In genomic region chr3:23442598-23443383, GRCh38 we compare ENCODE assay signal across 9 cellular contexts.
DNase-seq lines count a peak whose midpoint lies in the region; ATAC-seq and TF ChIP-seq lines count a peak whose summit lies in the region.
"Had no signal": no experiment of that assay in that cellular context is flagged by ENCODE, and none has a peak within 500 bp of the region (broad histone marks: within the 10 kb centered on the region; RNA-seq: fewer than 3 reads in every experiment).

No MANE protein-coding gene starts in this region.

- no peaks in the 10 kb centered on the region for H3K27me3 Mint-ChIP-seq in activated T-helper 17 cell treated with anti-CD3 and anti-CD28 coated beads, Interleukin-2, amount 50 U/mL, for 72 hours
- no peaks in the 10 kb centered on the region for H3K27me3 Mint-ChIP-seq in glutamatergic neuron (ENCODE audit: unreplicated experiment)

- ATAC-seq in HG03469 (IDR thresholded peaks at IDR 0.05; ENCODE audit: unreplicated experiment) (peak; percentile 55), upper lobe of right lung (peak; percentile 74)
- ATAC-seq in activated T-helper 17 cell treated with anti-CD3 and anti-CD28 coated beads, Interleukin-2, amount 50 U/mL, for 72 hours (replicated peaks) = peak; percentile 62

- DNase-seq in stimulated activated CD4-positive, alpha-beta T cell treated with anti-CD3 and anti-CD28 coated beads, Interleukin-15, amount 100 ng/mL, for 24 hours = peak; percentile 27
- DNase-seq in stimulated activated CD4-positive, alpha-beta T cell treated with anti-CD3 and anti-CD28 coated beads, Interleukin-12 subunit alpha, Interleukin-12 subunit beta, amount 100 ng/mL, for 4 hours = no peak
- DNase-seq in upper lobe of right lung = no peak
- DNase-seq in glutamatergic neuron = no peak
- no peak for DNase-seq in thyroid gland
- no peak for DNase-seq in activated CD8-positive, alpha-beta memory T cell treated with anti-CD3 and anti-CD28 coated beads, Interleukin-2, amount 50 U/mL, for 4 hours
- DNase-seq: NK-92 treated with Interleukin-12 subunit alpha and Interleukin-12 subunit beta, amount 100 ng/mL, for 24 hours had no signal

- H3K4me3 ChIP-seq in upper lobe of right lung (no peak overlapping the region), thyroid gland (replicated peaks in 1 of 3) (no peak overlapping the region)

- H3K9me3 Mint-ChIP-seq in activated T-helper 17 cell treated with anti-CD3 and anti-CD28 coated beads, Interleukin-2, amount 50 U/mL, for 72 hours = no peaks in the 10 kb centered on the region
- H3K9me3 Mint-ChIP-seq in glutamatergic neuron (ENCODE audit: unreplicated experiment) = no peaks in the 10 kb centered on the region

- H3K27ac Mint-ChIP-seq in activated T-helper 17 cell treated with anti-CD3 and anti-CD28 coated beads, Interleukin-2, amount 50 U/mL, for 72 hours = no peak overlapping the region
- no peak overlapping the region for H3K27ac Mint-ChIP-seq in glutamatergic neuron (ENCODE audit: unreplicated experiment)

- intact Hi-C loops in upper lobe of right lung (cut with DNase I) (no loop called here), thyroid gland (cut with DNase I) (no loop called here)

- no peak overlapping the region for H3K4me3 Mint-ChIP-seq in activated T-helper 17 cell treated with anti-CD3 and anti-CD28 coated beads, Interleukin-2, amount 50 U/mL, for 72 hours
- H3K4me3 Mint-ChIP-seq in glutamatergic neuron (ENCODE audit: unreplicated experiment) = no peak overlapping the region

- H3K27me3 ChIP-seq in upper lobe of right lung (no peaks in the 10 kb centered on the region), thyroid gland (no peaks in the 10 kb centered on the region)

- H3K36me3 ChIP-seq in upper lobe of right lung = no peaks in the 10 kb centered on the region
- H3K36me3 ChIP-seq in thyroid gland = no peaks in the 10 kb centered on the region

- WGBS in thyroid gland, 2 donors = 77 to 81% methylated on average over 4 of the region's 4 CpGs

- H3K27ac ChIP-seq in upper lobe of right lung (no peak overlapping the region), thyroid gland (no peak overlapping the region)

- no peak for TF ChIP-seq CTCF in upper lobe of right lung (IDR thresholded peaks at IDR 0.05)
- no peak for TF ChIP-seq CTCF in glutamatergic neuron (IDR thresholded peaks at IDR 0.05; ENCODE audit: partially characterized antibody, unreplicated experiment)
- no peak for TF ChIP-seq CTCF in thyroid gland (IDR thresholded peaks at IDR 0.05)

- peaks cover 18% of the 10 kb centered on the region for H3K4me1 Mint-ChIP-seq in activated T-helper 17 cell treated with anti-CD3 and anti-CD28 coated beads, Interleukin-2, amount 50 U/mL, for 72 hours
- no peaks in the 10 kb centered on the region for H3K4me1 Mint-ChIP-seq in glutamatergic neuron (ENCODE audit: low read depth, unreplicated experiment)

- H3K36me3 Mint-ChIP-seq in activated T-helper 17 cell treated with anti-CD3 and anti-CD28 coated beads, Interleukin-2, amount 50 U/mL, for 72 hours (ENCODE audit: low read depth) = no peaks in the 10 kb centered on the region
- no peaks in the 10 kb centered on the region for H3K36me3 Mint-ChIP-seq in glutamatergic neuron (ENCODE audit: unreplicated experiment)

- H3K4me1 ChIP-seq in upper lobe of right lung (no peaks in the 10 kb centered on the region), thyroid gland (peaks cover 0 to 3% of the 10 kb centered on the region in 2 donors)

- no peak for TF ChIP-seq POLR2A in thyroid gland (IDR thresholded peaks at IDR 0.05)

- no peaks in the 10 kb centered on the region for H3K9me3 ChIP-seq in upper lobe of right lung
- H3K9me3 ChIP-seq in thyroid gland = no peaks in the 10 kb centered on the region
